ENCODE assay signal across 16 cellular contexts in genomic region chr14:73719361-73719760, GRCh38. TPM values are rescaled to one million over a fixed set of nuclear protein-coding genes. Genes with fewer than 3 reads are reported as not detected.
DNase-seq lines count a peak whose midpoint lies in the region; ATAC-seq and TF ChIP-seq lines count a peak whose summit lies in the region.
"Had no signal": no experiment of that assay in that cellular context is flagged by ENCODE, and none has a peak within 500 bp of the region (broad histone marks: within the 10 kb centered on the region; RNA-seq: fewer than 3 reads in every experiment).

No MANE protein-coding gene starts in this region.

- WGBS in adrenal gland, 4 donors = 78 to 87% (median 83%) methylated on average over 13 of the region's 13 CpGs

- H3K4me3 Mint-ChIP-seq in activated CD4-positive, alpha-beta T cell treated with anti-CD3 and anti-CD28 coated beads, Interleukin-2, amount 10 ng/mL, durations not matched to agents 24 days and 14 days = no peak overlapping the region
- no peak overlapping the region for H3K4me3 Mint-ChIP-seq in activated CD4-positive, alpha-beta T cell treated with anti-CD3 and anti-CD28 coated beads for 36 hours
- H3K4me3 Mint-ChIP-seq: activated CD4-positive, alpha-beta T cell treated with anti-CD3 and anti-CD28 coated beads, Interleukin-2, amount 10 ng/mL, durations not matched to agents 7 days and 5 days; activated T-cell treated with anti-CD3 and anti-CD28 coated beads, Interleukin-2, amount 50 U/mL, for 4 hours had no signal

- H3K9ac ChIP-seq in muscle layer of colon (ENCODE audit: low read length) = no peak overlapping the region
- H3K9ac ChIP-seq in stomach smooth muscle (ENCODE audit: low read length in 2 of 2) = peak overlapping the region; percentile 48 to 71

- peaks cover 3 to 38% of the 10 kb centered on the region in 2 donors for H3K4me1 ChIP-seq in adrenal gland (replicated peaks in 1 of 2)
- peaks cover 28% of the 10 kb centered on the region for H3K4me1 ChIP-seq in muscle layer of colon (ENCODE audit: insufficient read depth, low read length)
- H3K4me1 ChIP-seq in stomach smooth muscle (ENCODE audit: control insufficient read depth, insufficient read depth, low read length) = peaks cover 63% of the 10 kb centered on the region
- H3K4me1 ChIP-seq in A673 (ENCODE audit: insufficient read depth, low read length, poor library complexity, severe bottlenecking) = peaks cover 17% of the 10 kb centered on the region

- POLR2A ChIA-PET in A673 (lab: Charles Lee; ENCODE audit: low non-redundant PET) = no interaction called here
- POLR2A ChIA-PET in activated CD4-positive, alpha-beta T cell treated with anti-CD3 and anti-CD28 coated beads for 36 hours (lab: Charles Lee) = no interaction called here

- DNase-seq in activated CD4-positive, alpha-beta T cell treated with anti-CD3 and anti-CD28 coated beads, Interleukin-2, amount 10 ng/mL, durations not matched to agents 24 days and 14 days = no peak
- DNase-seq in activated CD4-positive, alpha-beta T cell treated with anti-CD3 and anti-CD28 coated beads, Interleukin-2, amount 50 U/mL, for 1 hour = no peak
- DNase-seq in adrenal gland = no peak
- no peak for DNase-seq in A673 (ENCODE audit: low spot score)
- no peak for DNase-seq in activated CD4-positive, alpha-beta T cell treated with anti-CD3 and anti-CD28 coated beads for 36 hours
- no peak for DNase-seq in HK-2 (ENCODE audit: unreplicated experiment)
- DNase-seq: 8988T; activated CD4-positive, alpha-beta T cell treated with anti-CD3 and anti-CD28 coated beads, Interleukin-2, amount 10 ng/mL, durations not matched to agents 7 days and 5 days; activated T-cell treated with anti-CD3 and anti-CD28 coated beads, Interleukin-2, amount 50 U/mL, for 4 hours; CD8-positive, alpha-beta memory T cell; NCI-H2081; RPMI8226 had no signal

- no peak for TF ChIP-seq POLR2A in adrenal gland (IDR thresholded peaks at IDR 0.05)

- H3K9me3 Mint-ChIP-seq in activated CD4-positive, alpha-beta T cell treated with anti-CD3 and anti-CD28 coated beads, Interleukin-2, amount 10 ng/mL, durations not matched to agents 24 days and 14 days = no peaks in the 10 kb centered on the region
- no peaks in the 10 kb centered on the region for H3K9me3 Mint-ChIP-seq in activated CD4-positive, alpha-beta T cell treated with anti-CD3 and anti-CD28 coated beads for 36 hours (ENCODE audit: low read depth)
- H3K9me3 Mint-ChIP-seq: activated CD4-positive, alpha-beta T cell treated with anti-CD3 and anti-CD28 coated beads, Interleukin-2, amount 10 ng/mL, durations not matched to agents 7 days and 5 days; activated T-cell treated with anti-CD3 and anti-CD28 coated beads, Interleukin-2, amount 50 U/mL, for 4 hours; CD8-positive, alpha-beta memory T cell had no signal

- TF ChIP-seq CTCF in adrenal gland (IDR thresholded peaks at IDR 0.05) (no peak), A673 (conservative IDR thresholded peaks at IDR 0.05; ENCODE audit: low read depth, low read length) (no peak)

- H3K36me3 ChIP-seq in adrenal gland (replicated peaks in 1 of 2) = peaks cover 0 to 65% of the 10 kb centered on the region in 2 donors
- H3K36me3 ChIP-seq in muscle layer of colon (ENCODE audit: insufficient read depth, low read length) = peaks cover 70% of the 10 kb centered on the region
- peaks cover 31 to 41% of the 10 kb centered on the region in 2 donors for H3K36me3 ChIP-seq in stomach smooth muscle (ENCODE audit: control insufficient read depth in 2 of 2, insufficient read depth in 2 of 2, low read length in 2 of 2)
- H3K36me3 ChIP-seq in A673 (ENCODE audit: insufficient read depth, low read length, poor library complexity, severe bottlenecking) = peaks cover 59% of the 10 kb centered on the region

- H3K9me3 ChIP-seq in adrenal gland (replicated peaks in 1 of 3) (no peaks in the 10 kb centered on the region), muscle layer of colon (ENCODE audit: low read length) (no peaks in the 10 kb centered on the region), stomach smooth muscle (ENCODE audit: control insufficient read depth in 2 of 2, low read length in 2 of 2) (no peaks in the 10 kb centered on the region), A673 (ENCODE audit: low read depth, low read length, poor library complexity, severe bottlenecking) (no peaks in the 10 kb centered on the region)
- H3K9me3 ChIP-seq: ascending aorta had no signal

- H3K27ac Mint-ChIP-seq in activated CD4-positive, alpha-beta T cell treated with anti-CD3 and anti-CD28 coated beads, Interleukin-2, amount 10 ng/mL, durations not matched to agents 24 days and 14 days = peak overlapping the region; percentile 19
- H3K27ac Mint-ChIP-seq in activated CD4-positive, alpha-beta T cell treated with anti-CD3 and anti-CD28 coated beads for 36 hours = no peak overlapping the region
- H3K27ac Mint-ChIP-seq: activated CD4-positive, alpha-beta T cell treated with anti-CD3 and anti-CD28 coated beads, Interleukin-2, amount 10 ng/mL, durations not matched to agents 7 days and 5 days had no signal

- intact Hi-C loops in activated CD4-positive, alpha-beta T cell treated with anti-CD3 and anti-CD28 coated beads, Interleukin-2, amount 10 ng/mL, durations not matched to agents 24 days and 14 days (cut with micrococcal nuclease) = loop anchor here (10.0 kb wide), 1 partner anchor 225 kb away; the partner anchor contains the start of gene RIOX1
- intact Hi-C loops in adrenal gland (cut with DNase I) = no loop called here
- intact Hi-C loops in A673 (cut with micrococcal nuclease; ENCODE audit: unreplicated experiment) = no loop called here
- intact Hi-C loops in activated CD4-positive, alpha-beta T cell treated with anti-CD3 and anti-CD28 coated beads for 36 hours (cut with DNase I, micrococcal nuclease) = loop anchor here in 1 of 2 experiments (10.0 kb wide), 1 partner anchor 295 kb away; the partner anchor contains the start of genes BBOF1 and ENTPD5

- H3K27ac ChIP-seq in adrenal gland (peak overlapping the region in 4 of 5 donors; percentile 5 to 80 (median 62)), muscle layer of colon (ENCODE audit: low read depth, low read length) (peak overlapping the region; percentile 85), stomach smooth muscle (ENCODE audit: low read length) (peak overlapping the region; percentile 97), A673 (ENCODE audit: low read depth, low read length, poor library complexity, severe bottlenecking) (no peak overlapping the region)

- CTCF ChIA-PET in A673 (lab: Charles Lee) = no interaction called here
- CTCF ChIA-PET in activated CD4-positive, alpha-beta T cell treated with anti-CD3 and anti-CD28 coated beads for 36 hours (lab: Charles Lee) = interaction anchor here (1.0 to 1.5 kb wide), 2 partner anchors 10 to 53 kb away, joined by 3 to 4 read pairs; no protein-coding TSS in a partner anchor

- peaks cover 60% of the 10 kb centered on the region for H3K36me3 Mint-ChIP-seq in activated CD4-positive, alpha-beta T cell treated with anti-CD3 and anti-CD28 coated beads, Interleukin-2, amount 10 ng/mL, durations not matched to agents 24 days and 14 days (ENCODE audit: low read depth)
- H3K36me3 Mint-ChIP-seq in activated CD4-positive, alpha-beta T cell treated with anti-CD3 and anti-CD28 coated beads for 36 hours (ENCODE audit: low read depth) = peaks cover 56% of the 10 kb centered on the region

- no TSS peak for BruUV-seq in A673 (replicated peaks; lab: Mats Ljungman, UMichigan)

- no peaks in the 10 kb centered on the region for H3K27me3 Mint-ChIP-seq in activated CD4-positive, alpha-beta T cell treated with anti-CD3 and anti-CD28 coated beads, Interleukin-2, amount 10 ng/mL, durations not matched to agents 24 days and 14 days
- no peaks in the 10 kb centered on the region for H3K27me3 Mint-ChIP-seq in activated CD4-positive, alpha-beta T cell treated with anti-CD3 and anti-CD28 coated beads for 36 hours
- H3K27me3 Mint-ChIP-seq: activated CD4-positive, alpha-beta T cell treated with anti-CD3 and anti-CD28 coated beads, Interleukin-2, amount 10 ng/mL, durations not matched to agents 7 days and 5 days; CD8-positive, alpha-beta memory T cell had no signal

- no peaks in the 10 kb centered on the region for H3K27me3 ChIP-seq in adrenal gland
- H3K27me3 ChIP-seq in muscle layer of colon (ENCODE audit: control insufficient read depth in 1 of 2, insufficient read depth in 2 of 2, low read length in 2 of 2) = no peaks in the 10 kb centered on the region
- no peaks in the 10 kb centered on the region for H3K27me3 ChIP-seq in stomach smooth muscle (ENCODE audit: control insufficient read depth in 1 of 2, insufficient read depth in 2 of 2, low read length in 2 of 2)
- H3K27me3 ChIP-seq in A673 (replicated peaks; ENCODE audit: insufficient read depth, low read depth, low read length, poor library complexity) = no peaks in the 10 kb centered on the region
- H3K27me3 ChIP-seq: ascending aorta had no signal

- H3K4me3 ChIP-seq in adrenal gland (no peak overlapping the region), muscle layer of colon (ENCODE audit: low read depth in 1 of 2, low read length in 2 of 2) (no peak overlapping the region), stomach smooth muscle (ENCODE audit: low read length in 2 of 2) (no peak overlapping the region), A673 (ENCODE audit: low read depth, low read length, poor library complexity, severe bottlenecking) (no peak overlapping the region)
- H3K4me3 ChIP-seq: ascending aorta, lung had no signal

- H3K4me1 Mint-ChIP-seq in activated CD4-positive, alpha-beta T cell treated with anti-CD3 and anti-CD28 coated beads, Interleukin-2, amount 10 ng/mL, durations not matched to agents 24 days and 14 days = peaks cover 10% of the 10 kb centered on the region
- peaks cover 26% of the 10 kb centered on the region for H3K4me1 Mint-ChIP-seq in activated CD4-positive, alpha-beta T cell treated with anti-CD3 and anti-CD28 coated beads for 36 hours

- no peak for ATAC-seq in activated CD4-positive, alpha-beta T cell treated with anti-CD3 and anti-CD28 coated beads for 36 hours
- ATAC-seq: activated T-cell treated with anti-CD3 and anti-CD28 coated beads, Interleukin-2, amount 50 U/mL, for 4 hours had no signal

RNA-seq across cellular contexts. Expression of gene PNMA1, which starts 5.2 kb away (rescaled TPM):
- total RNA-seq in activated CD4-positive, alpha-beta T cell treated with anti-CD3 and anti-CD28 coated beads, Interleukin-2, amount 10 ng/mL, durations not matched to agents 24 days and 14 days = 29.7 and 30.4 TPM in 2 replicates
- total RNA-seq in adrenal gland (10 to 100 TPM; 23.1 to 74.6 (median 43.2) TPM), A673 (2021) (48.8 and 51.4 TPM in 2 replicates)
- polyA plus RNA-seq in adrenal gland = 10 to 100 TPM; 14.4 to 52.5 (median 16.7) TPM
- 10 to 100 TPM; 23.2 to 28.8 TPM for total RNA-seq in activated CD4-positive, alpha-beta T cell treated with anti-CD3 and anti-CD28 coated beads for 36 hours
